ENCODE assay signal across 28 cellular contexts in genomic region chr12:45182511-45182910, GRCh38.
"Had no signal": no experiment of that assay in that cellular context is flagged by ENCODE, and none has a peak within 500 bp of the region (broad histone marks: within the 10 kb centered on the region; RNA-seq: fewer than 3 reads in every experiment).

No MANE protein-coding gene starts in this region.

- H3K4me3 Mint-ChIP-seq: activated CD4-positive, alpha-beta T cell treated with anti-CD3 and anti-CD28 coated beads, Interleukin-2, amount 10 ng/mL, durations not matched to agents 24 days and 14 days; activated CD8-positive, alpha-beta T cell treated with anti-CD3 and anti-CD28 coated beads, Interleukin-2, amount 10 ng/mL, durations not matched to agents 7 days and 5 days; activated naive CD4-positive, alpha-beta T cell treated with anti-CD3 and anti-CD28 coated beads, Interleukin-2, amount 50 U/mL, for 24 hours; activated naive CD8-positive, alpha-beta T cell treated with anti-CD3 and anti-CD28 coated beads, Interleukin-2, amount 10 ng/mL, durations not matched to agents 7 days and 5 days; activated T-cell treated with anti-CD3 and anti-CD28 coated beads, Interleukin-2, amount 50 U/mL, for 24 hours had no signal

- H3K27me3 Mint-ChIP-seq: activated CD4-positive, alpha-beta T cell treated with anti-CD3 and anti-CD28 coated beads, Interleukin-2, amount 10 ng/mL, durations not matched to agents 24 days and 14 days; activated naive CD4-positive, alpha-beta T cell treated with anti-CD3 and anti-CD28 coated beads, Interleukin-2, amount 50 U/mL, for 24 hours; activated naive CD8-positive, alpha-beta T cell treated with anti-CD3 and anti-CD28 coated beads, Interleukin-2, amount 10 ng/mL, durations not matched to agents 7 days and 5 days; activated T-cell treated with anti-CD3 and anti-CD28 coated beads, Interleukin-2, amount 50 U/mL, for 24 hours had no signal

- H3K27ac ChIP-seq: body of pancreas, breast epithelium, KMS-11, Peyer's patch, SJSA1 had no signal

- H3K4me3 ChIP-seq: body of pancreas, breast epithelium, Peyer's patch, SJSA1 had no signal

- H3K4me1 ChIP-seq: body of pancreas, breast epithelium, Peyer's patch, SJSA1 had no signal

- H3K27ac Mint-ChIP-seq: activated CD4-positive, alpha-beta T cell treated with anti-CD3 and anti-CD28 coated beads, Interleukin-2, amount 10 ng/mL, durations not matched to agents 24 days and 14 days; activated CD8-positive, alpha-beta T cell treated with anti-CD3 and anti-CD28 coated beads, Interleukin-2, amount 10 ng/mL, durations not matched to agents 7 days and 5 days; activated naive CD4-positive, alpha-beta T cell treated with anti-CD3 and anti-CD28 coated beads, Interleukin-2, amount 50 U/mL, for 24 hours; activated naive CD8-positive, alpha-beta T cell treated with anti-CD3 and anti-CD28 coated beads, Interleukin-2, amount 10 ng/mL, durations not matched to agents 7 days and 5 days; activated T-cell treated with anti-CD3 and anti-CD28 coated beads, Interleukin-2, amount 50 U/mL, for 24 hours; activated T-helper 2 cell treated with anti-CD3 and anti-CD28 coated beads, Interferon-gamma antibody, Interleukin-2, Interleukin-4, amounts not matched to agents 10 μg/mL and 5 μg/mL and 100 μg/mL, durations not matched to agents 14 hours and 24 hours and 36 hours had no signal

- H3K27me3 ChIP-seq: body of pancreas, breast epithelium, Peyer's patch, SJSA1 had no signal

- ATAC-seq: activated CD8-positive, alpha-beta T cell treated with anti-CD3 and anti-CD28 coated beads, Interleukin-2, amount 10 ng/mL, durations not matched to agents 7 days and 5 days; body of pancreas; PC-3 had no signal

- DNase-seq: activated CD4-positive, alpha-beta T cell treated with anti-CD3 and anti-CD28 coated beads, Interleukin-2, amount 10 ng/mL, durations not matched to agents 24 days and 14 days; activated CD4-positive, alpha-beta T cell treated with anti-CD3 and anti-CD28 coated beads, Interleukin-2, amount 50 U/mL, for 48 hours; activated CD8-positive, alpha-beta T cell treated with anti-CD3 and anti-CD28 coated beads, Interleukin-2, amount 10 ng/mL, durations not matched to agents 7 days and 5 days; activated gamma-delta T cell; activated naive CD4-positive, alpha-beta T cell treated with Interleukin-2 at 50 U/mL for 16 hours; activated naive CD8-positive, alpha-beta T cell treated with anti-CD3 and anti-CD28 coated beads, Interleukin-2, amount 10 ng/mL, durations not matched to agents 7 days and 5 days; activated T-cell treated with anti-CD3 and anti-CD28 coated beads, Interleukin-2, amount 50 U/mL, for 24 hours; amygdala; body of pancreas; NCI-H1105; NCI-H1417 treated with DMSO at 0.1 percent for 48 hours; NCI-H187 treated with DMSO at 0.1 percent for 48 hours; NCI-H2081 treated with DMSO at 0.1 percent for 48 hours; NCI-H345; NCI-H526; NCI-H774; NK-92 treated with Interleukin-12 subunit alpha and Interleukin-12 subunit beta, amount 100 ng/mL, for 24 hours; Peyer's patch; RPMI8226; SHP77 treated with DMSO at 0.1 percent for 48 hours; T-helper 1 cell; T1000 had no signal

- H3K36me3 ChIP-seq: breast epithelium, Peyer's patch, SJSA1 had no signal

- H3K4me1 Mint-ChIP-seq: activated CD4-positive, alpha-beta T cell treated with anti-CD3 and anti-CD28 coated beads, Interleukin-2, amount 10 ng/mL, durations not matched to agents 24 days and 14 days; activated naive CD4-positive, alpha-beta T cell treated with anti-CD3 and anti-CD28 coated beads, Interleukin-2, amount 50 U/mL, for 24 hours; activated naive CD8-positive, alpha-beta T cell treated with anti-CD3 and anti-CD28 coated beads, Interleukin-2, amount 10 ng/mL, durations not matched to agents 7 days and 5 days had no signal
